Comparison of ENCODE assay signal across 30 cellular contexts in genomic region chr20:12913781-12914443, GRCh38.
"Had no signal": no experiment of that assay in that cellular context is flagged by ENCODE, and none has a peak within 500 bp of the region (broad histone marks: within the 10 kb centered on the region; RNA-seq: fewer than 3 reads in every experiment).

No MANE protein-coding gene starts in this region.

- H3K27me3 ChIP-seq: neutrophil, pancreas, suprapubic skin, testis, tibial artery, transverse colon, upper lobe of right lung, uterus had no signal

- H3K9me3 Mint-ChIP-seq: natural killer cell treated with Interleukin-12 subunit alpha and Interleukin-12 subunit beta and Interleukin-15 and Interleukin-18, amount 100 ng/mL, for 72 hours; nephron progenitor cell; stimulated activated memory B cell treated with anti-CD40 and anti-IgM and Interleukin-4, amounts not matched to agents 10 μg/mL and 1 μg/mL and 100 μg/mL, for 72 hours; stimulated activated naive CD8-positive, alpha-beta T cell treated with anti-CD3 and anti-CD28 coated beads, Interleukin-15, amount 100 ng/mL, for 72 hours; type B pancreatic cell had no signal

- H3K4me1 Mint-ChIP-seq: naive thymus-derived CD8-positive, alpha-beta T cell; stimulated activated memory B cell treated with anti-CD40 and anti-IgM and Interleukin-4, amounts not matched to agents 10 μg/mL and 1 μg/mL and 100 μg/mL, for 72 hours; stimulated activated naive CD8-positive, alpha-beta T cell treated with anti-CD3 and anti-CD28 coated beads, Interleukin-15, amount 100 ng/mL, for 72 hours had no signal

- H3K4me3 ChIP-seq: pancreas, psoas muscle, skin epidermis, smooth muscle cell, spleen, suprapubic skin, testis, tibial artery, transverse colon, upper lobe of right lung, uterus had no signal

- H3K4me3 Mint-ChIP-seq: naive thymus-derived CD8-positive, alpha-beta T cell; natural killer cell treated with Interleukin-12 subunit alpha and Interleukin-12 subunit beta and Interleukin-15 and Interleukin-18, amount 100 ng/mL, for 72 hours; nephron progenitor cell; neural crest cell; stimulated activated memory B cell treated with anti-CD40 and anti-IgM and Interleukin-4, amounts not matched to agents 10 μg/mL and 1 μg/mL and 100 μg/mL, for 72 hours; stimulated activated naive CD8-positive, alpha-beta T cell treated with anti-CD3 and anti-CD28 coated beads, Interleukin-15, amount 100 ng/mL, for 72 hours; type B pancreatic cell had no signal

- H3K27ac Mint-ChIP-seq: naive thymus-derived CD8-positive, alpha-beta T cell; natural killer cell treated with Interleukin-12 subunit alpha and Interleukin-12 subunit beta and Interleukin-15 and Interleukin-18, amount 100 ng/mL, for 72 hours; nephron progenitor cell; stimulated activated memory B cell treated with anti-CD40 and anti-IgM and Interleukin-4, amounts not matched to agents 10 μg/mL and 1 μg/mL and 100 μg/mL, for 72 hours; stimulated activated naive CD8-positive, alpha-beta T cell treated with anti-CD3 and anti-CD28 coated beads, Interleukin-15, amount 100 ng/mL, for 72 hours; type B pancreatic cell had no signal

- H3K4me1 ChIP-seq: pancreas, psoas muscle, spleen, suprapubic skin, testis, tibial artery, transverse colon, upper lobe of right lung, uterus had no signal

- H3K36me3 Mint-ChIP-seq: naive thymus-derived CD8-positive, alpha-beta T cell; natural killer cell treated with Interleukin-12 subunit alpha and Interleukin-12 subunit beta and Interleukin-15 and Interleukin-18, amount 100 ng/mL, for 72 hours; stimulated activated memory B cell treated with anti-CD40 and anti-IgM and Interleukin-4, amounts not matched to agents 10 μg/mL and 1 μg/mL and 100 μg/mL, for 72 hours; type B pancreatic cell had no signal

- H3K4me2 ChIP-seq: smooth muscle cell had no signal

- H3K27ac ChIP-seq: neutrophil, pancreas, psoas muscle, skin epidermis, spleen, suprapubic skin, testis, tibial artery, transverse colon, upper lobe of right lung, uterus had no signal

- H3K36me3 ChIP-seq: neutrophil, pancreas, spleen, suprapubic skin, tibial artery, transverse colon, upper lobe of right lung had no signal

- DNase-seq: naive thymus-derived CD8-positive, alpha-beta T cell; nephron progenitor cell; nucleus accumbens; pancreas; psoas muscle; right cardiac atrium; spleen; stimulated activated CD4-positive, alpha-beta T cell treated with anti-CD3 and anti-CD28 coated beads, Interleukin-12 subunit alpha, Interleukin-12 subunit beta, amount 100 ng/mL, for 4 hours; stimulated activated CD4-positive, alpha-beta T cell treated with anti-CD3 and anti-CD28 coated beads, Interleukin-1b, Interleukin-23, amount 100 ng/mL, for 48 hours; stimulated activated CD4-positive, alpha-beta T cell treated with anti-CD3 and anti-CD28 coated beads, Interleukin-4, amount 100 ng/mL, for 1 hour; stimulated activated CD4-positive, alpha-beta T cell treated with anti-CD3 and anti-CD28 coated beads, Interleukin-4, amount 100 ng/mL, for 4 hours; stimulated activated CD8-positive, alpha-beta memory T cell treated with anti-CD3 and anti-CD28 coated beads, Interleukin-4, amount 100 ng/mL, for 48 hours; stimulated activated naive CD4-positive, alpha-beta T cell; stimulated activated naive CD8-positive, alpha-beta T cell treated with anti-CD3 and anti-CD28 coated beads, Interleukin-15, amount 100 ng/mL, for 72 hours; stimulated activated naive CD8-positive, alpha-beta T cell treated with anti-CD3 and anti-CD28 coated beads, Interleukin-15, Interleukin-2, amounts not matched to agents 100 U/mL and 50 U/mL, for 24 hours; substantia nigra; testis; tibial artery; transverse colon; upper lobe of right lung; uterus had no signal

- FAIRE-seq: pancreas had no signal

- ATAC-seq: naive thymus-derived CD8-positive, alpha-beta T cell; natural killer cell treated with Interleukin-12 subunit alpha and Interleukin-12 subunit beta and Interleukin-15 and Interleukin-18, amount 100 ng/mL, for 72 hours; pancreas; psoas muscle; right cardiac atrium; sciatic nerve; stimulated activated memory B cell treated with anti-CD40 and anti-IgM and Interleukin-4, amounts not matched to agents 10 μg/mL and 1 μg/mL and 100 μg/mL, for 72 hours; stimulated activated naive CD8-positive, alpha-beta T cell treated with anti-CD3 and anti-CD28 coated beads, Interleukin-15, amount 100 ng/mL, for 72 hours; stimulated activated naive CD8-positive, alpha-beta T cell treated with anti-CD3 and anti-CD28 coated beads, Interleukin-15, Interleukin-2, amounts not matched to agents 100 U/mL and 50 U/mL, for 24 hours; upper lobe of right lung had no signal

- H3K27me3 Mint-ChIP-seq: stimulated activated memory B cell treated with anti-CD40 and anti-IgM and Interleukin-4, amounts not matched to agents 10 μg/mL and 1 μg/mL and 100 μg/mL, for 72 hours; type B pancreatic cell had no signal

- H3K9me3 ChIP-seq: neutrophil, pancreas, psoas muscle, spleen, suprapubic skin, testis, tibial artery, transverse colon, upper lobe of right lung, uterus had no signal
